8 cellular contexts compared by ENCODE assay signal in genomic region chr1:204417231-204417997, GRCh38. TPM values are rescaled to one million over a fixed set of nuclear protein-coding genes. Genes with fewer than 3 reads are reported as not detected.
DNase-seq lines count a peak whose midpoint lies in the region; ATAC-seq and TF ChIP-seq lines count a peak whose summit lies in the region.

No MANE protein-coding gene starts in this region.

- no peak for ATAC-seq in naive thymus-derived CD8-positive, alpha-beta T cell
- ATAC-seq in aorta (ENCODE audit: low FRiP score), result peak; percentile 91
- ATAC-seq in GM21737 (IDR thresholded peaks at IDR 0.05; ENCODE audit: unreplicated experiment), result no peak

- TF ChIP-seq EP300 in esophagus muscularis mucosa (IDR thresholded peaks at IDR 0.05), result no peak

- peaks cover 3% of the 10 kb centered on the region for H3K36me3 Mint-ChIP-seq in IgD-negative memory B cell
- H3K36me3 Mint-ChIP-seq in naive thymus-derived CD8-positive, alpha-beta T cell, result peaks cover 0 to 6% (median 5%) of the 10 kb centered on the region in 3 donors

- no peaks in the 10 kb centered on the region for H3K27me3 Mint-ChIP-seq in IgD-negative memory B cell
- H3K27me3 Mint-ChIP-seq in naive thymus-derived CD8-positive, alpha-beta T cell, result no peaks in the 10 kb centered on the region

- H3K4me1 ChIP-seq in esophagus muscularis mucosa (peaks cover 14 to 43% (median 37%) of the 10 kb centered on the region in 4 donors), aorta (ENCODE audit: control insufficient read depth in 1 of 2, insufficient read depth in 2 of 2, low read length in 2 of 2) (peaks cover 0 to 11% of the 10 kb centered on the region in 2 donors)

- TF ChIP-seq CTCF in esophagus muscularis mucosa (IDR thresholded peaks at IDR 0.05), result no peak

- DNase-seq in Ammon's horn (ENCODE audit: low spot score) (peak; percentile 72), esophagus muscularis mucosa (ENCODE audit: extremely low spot score) (no peak), aorta (peak; percentile 82 to 84), SHP77 (lab: John Stamatoyannopoulos, UW) (no peak)
- peak; percentile 60 for DNase-seq in activated CD4-positive, alpha-beta T cell treated with anti-CD3 and anti-CD28 coated beads for 48 hours
- DNase-seq in naive thymus-derived CD8-positive, alpha-beta T cell, result no peak

- intact Hi-C loops in esophagus muscularis mucosa (cut with DNase I), result no loop called here
- intact Hi-C loops in aorta (cut with DNase I), result no loop called here

- POLR2A ChIA-PET in naive thymus-derived CD8-positive, alpha-beta T cell (lab: Charles Lee), result no interaction called here

- 47% methylated on average over 9 of the region's 9 CpGs for WGBS in esophagus muscularis mucosa
- 5 to 6% methylated on average over 9 of the region's 9 CpGs for WGBS in aorta, 2 donors

- no peaks in the 10 kb centered on the region for H3K27me3 ChIP-seq in esophagus muscularis mucosa
- no peaks in the 10 kb centered on the region for H3K27me3 ChIP-seq in aorta (ENCODE audit: control insufficient read depth in 1 of 2, insufficient read depth in 2 of 2, low read length in 1 of 2)

- no peak for TF ChIP-seq POLR2A in esophagus muscularis mucosa (IDR thresholded peaks at IDR 0.05; ENCODE audit: low read depth)

- H3K36me3 ChIP-seq in esophagus muscularis mucosa (peaks cover 0 to 13% (median 7%) of the 10 kb centered on the region in 4 donors), aorta (ENCODE audit: control insufficient read depth in 1 of 2, insufficient read depth in 2 of 2, low read length in 1 of 2) (no peaks in the 10 kb centered on the region)

- peak overlapping the region in 2 of 3 donors; percentile 7 to 72 for H3K27ac Mint-ChIP-seq in IgD-negative memory B cell
- H3K27ac Mint-ChIP-seq in naive thymus-derived CD8-positive, alpha-beta T cell, result peak overlapping the region in 7 of 10 donors; percentile 11 to 70 (median 46)

- H3K9me3 ChIP-seq in esophagus muscularis mucosa (no peaks in the 10 kb centered on the region), aorta (ENCODE audit: control insufficient read depth, low read length) (no peaks in the 10 kb centered on the region)

- peak overlapping the region in 1 of 4 donors; percentile 19 for H3K4me3 ChIP-seq in esophagus muscularis mucosa
- no peak overlapping the region for H3K4me3 ChIP-seq in aorta (ENCODE audit: low read length in 2 of 2)

- H3K4me1 Mint-ChIP-seq in IgD-negative memory B cell, result peaks cover 31 to 34% (median 32%) of the 10 kb centered on the region in 3 donors
- H3K4me1 Mint-ChIP-seq in naive thymus-derived CD8-positive, alpha-beta T cell, result peaks cover 10 to 39% (median 19%) of the 10 kb centered on the region in 4 donors

- H3K4me3 Mint-ChIP-seq in IgD-negative memory B cell, result peak overlapping the region in 1 of 4 donors; percentile 13
- peak overlapping the region in 3 of 10 donors; percentile 2 to 18 (median 15) for H3K4me3 Mint-ChIP-seq in naive thymus-derived CD8-positive, alpha-beta T cell

- H3K9me3 Mint-ChIP-seq in IgD-negative memory B cell, result no peaks in the 10 kb centered on the region
- H3K9me3 Mint-ChIP-seq in naive thymus-derived CD8-positive, alpha-beta T cell, result no peaks in the 10 kb centered on the region

- H3K27ac ChIP-seq in esophagus muscularis mucosa (replicated peaks in 1 of 4) (peak overlapping the region; percentile 77 to 82 (median 78)), aorta (ENCODE audit: low read depth in 1 of 2, low read length in 2 of 2) (peak overlapping the region; percentile 75 to 87)

RNA-seq across cellular contexts. Expression of gene PPP1R15B, which starts 5.8 kb away (rescaled TPM):
- polyA plus RNA-seq in IgD-negative memory B cell (24.4 TPM), aorta (10 to 100 TPM in 1 of 2 donors, 1 to 10 TPM in 1; 6.8 to 13.7 TPM)
- total RNA-seq in esophagus muscularis mucosa (10 to 100 TPM; 42.8 to 56.4 (median 51.4) TPM), aorta (10 to 100 TPM; 39.3 to 59.9 TPM)
- 10 to 100 TPM; 80.7 to 87.3 TPM for total RNA-seq in naive thymus-derived CD8-positive, alpha-beta T cell
- 10 to 100 TPM; 14.2 to 20.8 (median 17.7) TPM for polyA plus RNA-seq in naive thymus-derived CD8-positive, alpha-beta T cell

RNA-seq across cellular contexts. Expression of gene PLEKHA6, which starts 57.7 kb away (rescaled TPM):
- polyA plus RNA-seq in IgD-negative memory B cell (0.11 TPM), aorta (1 to 10 TPM in 1 of 2 donors, under 1 TPM in 1; 0.56 to 6.1 TPM)
- total RNA-seq in esophagus muscularis mucosa (10 to 100 TPM; 11.9 to 22.4 (median 15.9) TPM), aorta (10 to 100 TPM in 1 of 2 donors, 1 to 10 TPM in 1; 3.9 to 19.6 TPM)
- total RNA-seq in naive thymus-derived CD8-positive, alpha-beta T cell, result 1 to 10 TPM; 1.2 to 2.0 TPM
- polyA plus RNA-seq in naive thymus-derived CD8-positive, alpha-beta T cell, result under 1 TPM in 1 of 3 donors, not detected in 2; 0.02 TPM

Comparison
In these comparisons a context has a peak if more than half of its experiments do, and no peak if none do; other contexts are left out.
1. DNase-seq: peak in Ammon's horn (single experiment), activated CD4-positive, alpha-beta T cell treated with anti-CD3 and anti-CD28 coated beads for 48 hours (single experiment) and aorta (2 of 2); none in esophagus muscularis mucosa (single experiment), naive thymus-derived CD8-positive, alpha-beta T cell (0 of 10) and SHP77 (0 of 2).